Comparison of ENCODE assay signal across 13 cellular contexts in the genomic region with DNA sequence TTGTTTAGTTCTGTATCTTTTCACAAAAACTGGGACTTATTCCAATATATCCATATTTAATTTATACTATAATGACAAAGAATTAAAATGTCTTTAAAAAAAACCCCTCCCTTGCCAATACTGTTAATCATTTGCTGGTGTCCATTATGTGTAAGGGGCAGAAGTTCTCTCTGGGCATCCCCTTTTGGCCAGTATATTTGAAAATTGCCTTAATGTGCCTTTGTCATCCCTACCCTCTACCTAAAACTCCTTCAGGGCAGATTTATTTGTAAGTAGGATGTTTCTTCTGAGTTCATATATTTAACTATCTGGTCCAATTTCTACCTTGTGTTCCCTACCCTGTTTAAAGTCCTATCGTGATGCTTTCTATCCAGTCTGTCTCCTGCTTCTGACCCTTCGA.
DNase-seq lines count a peak whose midpoint lies in the region; ATAC-seq and TF ChIP-seq lines count a peak whose summit lies in the region.
"Had no signal": no experiment of that assay in that cellular context is flagged by ENCODE, and none has a peak within 500 bp of the region (broad histone marks: within the 10 kb centered on the region; RNA-seq: fewer than 3 reads in every experiment).

No MANE protein-coding gene starts in this region.

- no peak overlapping the region for H2BK12ac ChIP-seq in H9 (ENCODE audit: insufficient read length, low read depth, low read length)

- no peak overlapping the region for H3T11ph ChIP-seq in H9 (ENCODE audit: low read length)

- CTCF ChIA-PET in WTC11 (lab: Charles Lee), result no interaction called here

- no peaks in the 10 kb centered on the region for H3K9me3 ChIP-seq in H9 (ENCODE audit: control insufficient read depth, low read depth, low read length)
- H3K9me3 ChIP-seq: tibial artery had no signal

- H3K23me2 ChIP-seq in H9 (ENCODE audit: insufficient read length, low read depth, low read length, poor library complexity, severe bottlenecking), result no peaks in the 10 kb centered on the region

- H4K8ac ChIP-seq in H9 (replicated peaks; ENCODE audit: insufficient read length, low read depth, low read length), result no peak overlapping the region

- no peak overlapping the region for H4K91ac ChIP-seq in H9 (ENCODE audit: insufficient read length, low read depth, low read length)

- no peak for TF ChIP-seq CTCF in mesothelial cell of epicardium (IDR thresholded peaks at IDR 0.05; ENCODE audit: unreplicated experiment)
- TF ChIP-seq CTCF in H9 (conservative IDR thresholded peaks at IDR 0.05), result no peak
- TF ChIP-seq CTCF in WTC11 (IDR thresholded peaks at IDR 0.05), result no peak

- DNase-seq in mesothelial cell of epicardium (ENCODE audit: low spot score in 2 of 2, unreplicated experiment in 2 of 2) (no peak), retina (no peak), H9 (no peak), WTC11 (ENCODE audit: low spot score) (no peak)
- DNase-seq in activated T-cell treated with anti-CD3 and anti-CD28 coated beads, Interleukin-2, amount 50 U/mL, for 24 hours, result no peak
- DNase-seq: hypothalamus; NCI-H345; stimulated activated CD4-positive, alpha-beta T cell treated with anti-CD3 and anti-CD28 coated beads, Interleukin-4, amount 100 ng/mL, for 24 hours; tibial artery had no signal

- no peak overlapping the region for H2AFZ ChIP-seq in H9 (ENCODE audit: low read length)

- no peak overlapping the region for H3K4me3 Mint-ChIP-seq in mesothelial cell of epicardium
- H3K4me3 Mint-ChIP-seq in H9, result no peak overlapping the region
- H3K4me3 Mint-ChIP-seq in activated T-cell treated with anti-CD3 and anti-CD28 coated beads, Interleukin-2, amount 50 U/mL, for 24 hours, result no peak overlapping the region
- no peak overlapping the region for H3K4me3 Mint-ChIP-seq in WTC11
- H3K4me3 Mint-ChIP-seq: T-helper 1 cell treated with Interleukin-12 subunit alpha and Interleukin-12 subunit beta and Interleukin-4 antibody, amounts not matched to agents 30 μg/mL and 1 μg/mL, for 36 hours had no signal

- H3K27me3 ChIP-seq in H9 (ENCODE audit: insufficient read depth, low read length), result no peaks in the 10 kb centered on the region
- H3K27me3 ChIP-seq: tibial artery had no signal

- no peak overlapping the region for H4K5ac ChIP-seq in H9 (ENCODE audit: insufficient read length, low read depth, low read length)

- no peak overlapping the region for H3K56ac ChIP-seq in H9 (ENCODE audit: insufficient read length, low read depth, low read length)

- H3K27ac Mint-ChIP-seq in mesothelial cell of epicardium (peak overlapping the region; percentile 82), H9 (no peak overlapping the region), WTC11 (no peak overlapping the region)
- H3K27ac Mint-ChIP-seq in activated T-cell treated with anti-CD3 and anti-CD28 coated beads, Interleukin-2, amount 50 U/mL, for 24 hours, result no peak overlapping the region
- H3K27ac Mint-ChIP-seq: T-helper 1 cell treated with Interleukin-12 subunit alpha and Interleukin-12 subunit beta and Interleukin-4 antibody, amounts not matched to agents 30 μg/mL and 1 μg/mL, for 36 hours had no signal

- ATAC-seq in GM18868 (IDR thresholded peaks at IDR 0.05; ENCODE audit: unreplicated experiment) (peak; percentile 32), GM21825 (IDR thresholded peaks at IDR 0.05; ENCODE audit: unreplicated experiment) (peak; percentile 39), HG03354 (IDR thresholded peaks at IDR 0.05; ENCODE audit: poor library complexity, severe bottlenecking, unreplicated experiment) (peak; percentile 48), WTC11 (no peak)

- H3K27me3 Mint-ChIP-seq in mesothelial cell of epicardium (ENCODE audit: low read depth), result no peaks in the 10 kb centered on the region
- no peaks in the 10 kb centered on the region for H3K27me3 Mint-ChIP-seq in H9 (ENCODE audit: low read depth)
- no peaks in the 10 kb centered on the region for H3K27me3 Mint-ChIP-seq in activated T-cell treated with anti-CD3 and anti-CD28 coated beads, Interleukin-2, amount 50 U/mL, for 24 hours
- no peaks in the 10 kb centered on the region for H3K27me3 Mint-ChIP-seq in WTC11 (ENCODE audit: low read depth)

- H3K9ac ChIP-seq in H9 (ENCODE audit: extremely low read depth, insufficient read length, low read length), result no peak overlapping the region

- no peaks in the 10 kb centered on the region for H3K79me2 ChIP-seq in H9 (ENCODE audit: insufficient read depth, low read length)

- WGBS in H9 (ENCODE audit: extremely low coverage, insufficient read length, low lambda C conversion rate), result no CpG with 5 or more reads among the region's 2 CpGs

- no peak overlapping the region for H2BK120ac ChIP-seq in H9 (ENCODE audit: low read depth, low read length, poor library complexity, severe bottlenecking)

- H3K27ac ChIP-seq in H9 (ENCODE audit: insufficient read length, low read depth, low read length), result no peak overlapping the region
- H3K27ac ChIP-seq: tibial artery had no signal

- no peaks in the 10 kb centered on the region for H3K79me1 ChIP-seq in H9 (ENCODE audit: insufficient read depth, low read depth, low read length, poor library complexity, severe bottlenecking)

- H2AK5ac ChIP-seq in H9 (ENCODE audit: insufficient read length, low read length), result no peak overlapping the region

- no peaks in the 10 kb centered on the region for H4K20me1 ChIP-seq in H9 (ENCODE audit: control insufficient read depth, insufficient read depth, insufficient read length)

- H3K4me1 ChIP-seq in H9 (ENCODE audit: insufficient read depth, low read length), result peaks cover 6% of the 10 kb centered on the region; the same call in 1 of the 2 replicates

- H3K4me1 Mint-ChIP-seq in mesothelial cell of epicardium (peaks cover 60% of the 10 kb centered on the region), H9 (peaks cover 16 to 27% of the 10 kb centered on the region in 2 experiments), WTC11 (peaks cover 44% of the 10 kb centered on the region)
- peaks cover 2% of the 10 kb centered on the region for H3K4me1 Mint-ChIP-seq in activated T-cell treated with anti-CD3 and anti-CD28 coated beads, Interleukin-2, amount 50 U/mL, for 24 hours (ENCODE audit: low read depth)

- no peak overlapping the region for H3K14ac ChIP-seq in H9 (ENCODE audit: insufficient read depth, low read length)

- H2BK15ac ChIP-seq in H9 (ENCODE audit: low read depth, low read length), result no peak overlapping the region

- no peak overlapping the region for H3K18ac ChIP-seq in H9 (ENCODE audit: insufficient read length, low read depth, low read length)

- no peak overlapping the region for H3K23ac ChIP-seq in H9 (ENCODE audit: insufficient read length, low read depth, low read length)

- no peaks in the 10 kb centered on the region for H3K9me3 Mint-ChIP-seq in mesothelial cell of epicardium
- no peaks in the 10 kb centered on the region for H3K9me3 Mint-ChIP-seq in H9
- no peaks in the 10 kb centered on the region for H3K9me3 Mint-ChIP-seq in activated T-cell treated with anti-CD3 and anti-CD28 coated beads, Interleukin-2, amount 50 U/mL, for 24 hours
- H3K9me3 Mint-ChIP-seq in WTC11, result no peaks in the 10 kb centered on the region
- H3K9me3 Mint-ChIP-seq: T-helper 1 cell treated with Interleukin-12 subunit alpha and Interleukin-12 subunit beta and Interleukin-4 antibody, amounts not matched to agents 30 μg/mL and 1 μg/mL, for 36 hours had no signal

- no peak overlapping the region for H3K4ac ChIP-seq in H9 (ENCODE audit: low read depth, low read length)

- H2BK20ac ChIP-seq in H9 (ENCODE audit: low read depth, low read length, poor library complexity, severe bottlenecking), result no peak overlapping the region

- H3K4me2 ChIP-seq in H9 (ENCODE audit: insufficient read depth, insufficient read length, low read length), result no peak overlapping the region

- POLR2A ChIA-PET in WTC11 (lab: Charles Lee), result no interaction called here

- H3K36me3 Mint-ChIP-seq in mesothelial cell of epicardium (no peaks in the 10 kb centered on the region), H9 (ENCODE audit: insufficient read depth in 1 of 3, low read depth in 3 of 3) (no peaks in the 10 kb centered on the region), WTC11 (no peaks in the 10 kb centered on the region)
- H3K36me3 Mint-ChIP-seq in activated T-cell treated with anti-CD3 and anti-CD28 coated beads, Interleukin-2, amount 50 U/mL, for 24 hours (ENCODE audit: low read depth), result no peaks in the 10 kb centered on the region

- no peak overlapping the region for H2BK5ac ChIP-seq in H9 (ENCODE audit: insufficient read length, low read length)

TF ChIP-seq in WTC11, 78 proteins besides CTCF, POLR2A, EP300 and RAD21 (continues in another document):
- TF ChIP-seq OVOL2 (CRISPR knock-in tag; IDR thresholded peaks at IDR 0.05; ENCODE audit: borderline replicate concordance), result no peak
- no peak for TF ChIP-seq NFE2L1 (CRISPR knock-in tag; IDR thresholded peaks at IDR 0.05)
- TF ChIP-seq NR2C2 (CRISPR knock-in tag; IDR thresholded peaks at IDR 0.05), result no peak
- no peak for TF ChIP-seq SMAD4 (CRISPR knock-in tag; IDR thresholded peaks at IDR 0.05)
- no peak for TF ChIP-seq TEAD4 (CRISPR knock-in tag; IDR thresholded peaks at IDR 0.05)
- no peak for TF ChIP-seq NFATC4 (CRISPR knock-in tag; IDR thresholded peaks at IDR 0.05)
- TF ChIP-seq MXD4 (CRISPR knock-in tag; IDR thresholded peaks at IDR 0.05; ENCODE audit: borderline replicate concordance), result no peak
- TF ChIP-seq, protein P1, sequence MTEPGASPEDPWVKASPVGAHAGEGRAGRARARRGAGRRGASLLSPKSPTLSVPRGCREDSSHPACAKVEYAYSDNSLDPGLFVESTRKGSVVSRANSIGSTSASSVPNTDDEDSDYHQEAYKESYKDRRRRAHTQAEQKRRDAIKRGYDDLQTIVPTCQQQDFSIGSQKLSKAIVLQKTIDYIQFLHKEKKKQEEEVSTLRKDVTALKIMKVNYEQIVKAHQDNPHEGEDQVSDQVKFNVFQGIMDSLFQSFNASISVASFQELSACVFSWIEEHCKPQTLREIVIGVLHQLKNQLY (CRISPR knock-in tag; IDR thresholded peaks at IDR 0.05), result no peak
- TF ChIP-seq, protein P2, sequence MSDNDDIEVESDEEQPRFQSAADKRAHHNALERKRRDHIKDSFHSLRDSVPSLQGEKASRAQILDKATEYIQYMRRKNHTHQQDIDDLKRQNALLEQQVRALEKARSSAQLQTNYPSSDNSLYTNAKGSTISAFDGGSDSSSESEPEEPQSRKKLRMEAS (CRISPR knock-in tag; IDR thresholded peaks at IDR 0.05), result no peak
- no peak for TF ChIP-seq GTF2I (CRISPR knock-in tag; conservative IDR thresholded peaks at IDR 0.05)
- TF ChIP-seq, protein P3, sequence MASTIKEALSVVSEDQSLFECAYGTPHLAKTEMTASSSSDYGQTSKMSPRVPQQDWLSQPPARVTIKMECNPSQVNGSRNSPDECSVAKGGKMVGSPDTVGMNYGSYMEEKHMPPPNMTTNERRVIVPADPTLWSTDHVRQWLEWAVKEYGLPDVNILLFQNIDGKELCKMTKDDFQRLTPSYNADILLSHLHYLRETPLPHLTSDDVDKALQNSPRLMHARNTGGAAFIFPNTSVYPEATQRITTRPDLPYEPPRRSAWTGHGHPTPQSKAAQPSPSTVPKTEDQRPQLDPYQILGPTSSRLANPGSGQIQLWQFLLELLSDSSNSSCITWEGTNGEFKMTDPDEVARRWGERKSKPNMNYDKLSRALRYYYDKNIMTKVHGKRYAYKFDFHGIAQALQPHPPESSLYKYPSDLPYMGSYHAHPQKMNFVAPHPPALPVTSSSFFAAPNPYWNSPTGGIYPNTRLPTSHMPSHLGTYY (CRISPR knock-in tag; IDR thresholded peaks at IDR 0.05), result no peak
